In genomic region chr14:76329150-76329881, GRCh38 we compare ENCODE assay signal across 19 cellular contexts. TPM values are rescaled to one million over a fixed set of nuclear protein-coding genes. Genes with fewer than 3 reads are reported as not detected.
DNase-seq lines count a peak whose midpoint lies in the region; ATAC-seq and TF ChIP-seq lines count a peak whose summit lies in the region.
"Had no signal": no experiment of that assay in that cellular context is flagged by ENCODE, and none has a peak within 500 bp of the region (broad histone marks: within the 10 kb centered on the region; RNA-seq: fewer than 3 reads in every experiment).

No MANE protein-coding gene starts in this region.

- no peaks in the 10 kb centered on the region for H3K4me1 Mint-ChIP-seq in activated naive CD4-positive, alpha-beta T cell treated with anti-CD3 and anti-CD28 coated beads, Interleukin-2, amount 10 ng/mL, durations not matched to agents 7 days and 5 days
- H3K4me1 Mint-ChIP-seq: natural killer cell; stimulated activated naive B cell treated with anti-CD40 and anti-IgM and Interleukin-4, amounts not matched to agents 10 μg/mL and 1 μg/mL and 100 μg/mL, for 72 hours had no signal

- ATAC-seq in upper lobe of right lung = no peak
- ATAC-seq: activated T-cell treated with anti-CD3 and anti-CD28 coated beads, Interleukin-2, amount 50 U/mL, for 72 hours; CD8-positive, alpha-beta T cell; natural killer cell; stimulated activated naive B cell treated with anti-CD40 and anti-IgM and Interleukin-4, amounts not matched to agents 10 μg/mL and 1 μg/mL and 100 μg/mL, for 72 hours had no signal

- H3K4me1 ChIP-seq in upper lobe of right lung (no peaks in the 10 kb centered on the region), tibial artery (peaks cover 0 to 8% (median 1%) of the 10 kb centered on the region in 4 donors)

- H3K27me3 Mint-ChIP-seq in activated naive CD4-positive, alpha-beta T cell treated with anti-CD3 and anti-CD28 coated beads, Interleukin-2, amount 10 ng/mL, durations not matched to agents 7 days and 5 days = peaks cover 66% of the 10 kb centered on the region

- TF ChIP-seq CTCF in upper lobe of right lung (IDR thresholded peaks at IDR 0.05) (no peak), tibial artery (IDR thresholded peaks at IDR 0.05) (no peak)

- no peak overlapping the region for H3K27ac Mint-ChIP-seq in activated naive CD4-positive, alpha-beta T cell treated with anti-CD3 and anti-CD28 coated beads, Interleukin-2, amount 10 ng/mL, durations not matched to agents 7 days and 5 days
- H3K27ac Mint-ChIP-seq: activated T-cell treated with anti-CD3 and anti-CD28 coated beads, Interleukin-2, amount 50 U/mL, for 72 hours; CD8-positive, alpha-beta T cell; IgD-negative memory B cell; natural killer cell; stimulated activated naive B cell treated with anti-CD40 and anti-IgM and Interleukin-4, amounts not matched to agents 10 μg/mL and 1 μg/mL and 100 μg/mL, for 72 hours had no signal

- CTCF ChIA-PET in activated naive CD4-positive, alpha-beta T cell treated with anti-CD3 and anti-CD28 coated beads, Interleukin-2, amount 10 ng/mL, durations not matched to agents 7 days and 5 days (lab: Charles Lee) = interaction anchor here (0.8 kb wide), 1 partner anchor 803 kb away, joined by 3 read pairs; no protein-coding TSS in a partner anchor

- peak; percentile 18 for DNase-seq in activated naive CD4-positive, alpha-beta T cell treated with anti-CD3 and anti-CD28 coated beads, Interleukin-2, amount 10 ng/mL, durations not matched to agents 7 days and 5 days
- no peak for DNase-seq in activated naive CD4-positive, alpha-beta T cell treated with Interleukin-2 at 50 U/mL for 16 hours
- peak; percentile 45 for DNase-seq in NCI-H748 treated with DMSO at 0.1 percent for 48 hours (lab: John Stamatoyannopoulos, UW)
- peak; percentile 59 for DNase-seq in upper lobe of right lung
- no peak for DNase-seq in tibial artery
- DNase-seq in GM19240 (ENCODE audit: insufficient read length, low spot score) = no peak
- no peak for DNase-seq in NCI-H226
- DNase-seq: ACHN; activated CD4-positive, alpha-beta T cell treated with anti-CD3 and anti-CD28 coated beads, Interleukin-2, amount 50 U/mL, for 4 hours; activated T-cell treated with anti-CD3 and anti-CD28 coated beads, Interleukin-2, amount 50 U/mL, for 72 hours; CD8-positive, alpha-beta T cell; head of caudate nucleus; natural killer cell; NCI-H1048; NCI-H774; stimulated activated naive B cell treated with anti-CD40 and anti-IgM and Interleukin-4, amounts not matched to agents 10 μg/mL and 1 μg/mL and 100 μg/mL, for 72 hours had no signal

- H3K36me3 Mint-ChIP-seq in activated naive CD4-positive, alpha-beta T cell treated with anti-CD3 and anti-CD28 coated beads, Interleukin-2, amount 10 ng/mL, durations not matched to agents 7 days and 5 days = no peaks in the 10 kb centered on the region
- H3K36me3 Mint-ChIP-seq: CD8-positive, alpha-beta T cell; natural killer cell; stimulated activated naive B cell treated with anti-CD40 and anti-IgM and Interleukin-4, amounts not matched to agents 10 μg/mL and 1 μg/mL and 100 μg/mL, for 72 hours had no signal

- H3K27ac ChIP-seq in upper lobe of right lung = no peak overlapping the region
- H3K27ac ChIP-seq in tibial artery = no peak overlapping the region

- H3K36me3 ChIP-seq in upper lobe of right lung = no peaks in the 10 kb centered on the region
- H3K36me3 ChIP-seq in tibial artery = no peaks in the 10 kb centered on the region

- H3K9me3 Mint-ChIP-seq in activated naive CD4-positive, alpha-beta T cell treated with anti-CD3 and anti-CD28 coated beads, Interleukin-2, amount 10 ng/mL, durations not matched to agents 7 days and 5 days = no peaks in the 10 kb centered on the region
- H3K9me3 Mint-ChIP-seq: activated T-cell treated with anti-CD3 and anti-CD28 coated beads, Interleukin-2, amount 50 U/mL, for 72 hours; CD8-positive, alpha-beta T cell; natural killer cell; stimulated activated naive B cell treated with anti-CD40 and anti-IgM and Interleukin-4, amounts not matched to agents 10 μg/mL and 1 μg/mL and 100 μg/mL, for 72 hours had no signal

- intact Hi-C loops in upper lobe of right lung (cut with DNase I) (no loop called here), tibial artery (cut with DNase I; ENCODE audit: low total_unique reads) (no loop called here)

- H3K4me3 Mint-ChIP-seq in activated naive CD4-positive, alpha-beta T cell treated with anti-CD3 and anti-CD28 coated beads, Interleukin-2, amount 10 ng/mL, durations not matched to agents 7 days and 5 days = no peak overlapping the region
- H3K4me3 Mint-ChIP-seq: activated T-cell treated with anti-CD3 and anti-CD28 coated beads, Interleukin-2, amount 50 U/mL, for 72 hours; CD8-positive, alpha-beta T cell; natural killer cell; stimulated activated naive B cell treated with anti-CD40 and anti-IgM and Interleukin-4, amounts not matched to agents 10 μg/mL and 1 μg/mL and 100 μg/mL, for 72 hours had no signal

- H3K27me3 ChIP-seq in upper lobe of right lung (peaks cover 24% of the 10 kb centered on the region), tibial artery (peaks cover 0 to 39% of the 10 kb centered on the region in 2 donors)

- H3K4me3 ChIP-seq in iPS-18c (ENCODE audit: insufficient read depth, low read depth, low read length) (peak overlapping the region; percentile 25), upper lobe of right lung (no peak overlapping the region), tibial artery (no peak overlapping the region)

- no peaks in the 10 kb centered on the region for H3K9me3 ChIP-seq in iPS-18c (ENCODE audit: control insufficient read depth, insufficient read depth, low read length)
- no peaks in the 10 kb centered on the region for H3K9me3 ChIP-seq in upper lobe of right lung
- no peaks in the 10 kb centered on the region for H3K9me3 ChIP-seq in tibial artery

RNA-seq across cellular contexts. Expression of gene ESRRB, which starts 46.6 kb away (rescaled TPM):
- not detected for total RNA-seq in upper lobe of right lung
- total RNA-seq: urinary bladder had no signal

Comparison
In these comparisons a context has a peak if more than half of its experiments do, and no peak if none do; other contexts are left out.
1. DNase-seq: peak in activated naive CD4-positive, alpha-beta T cell treated with anti-CD3 and anti-CD28 coated beads, Interleukin-2, amount 10 ng/mL, durations not matched to agents 7 days and 5 days (single experiment), NCI-H748 treated with DMSO at 0.1 percent for 48 hours (single experiment) and upper lobe of right lung (single experiment); none in activated naive CD4-positive, alpha-beta T cell treated with Interleukin-2 at 50 U/mL for 16 hours (single experiment), tibial artery (0 of 2), GM19240 (single experiment) and NCI-H226 (single experiment).